33 cellular contexts compared by ENCODE assay signal in the genomic region with DNA sequence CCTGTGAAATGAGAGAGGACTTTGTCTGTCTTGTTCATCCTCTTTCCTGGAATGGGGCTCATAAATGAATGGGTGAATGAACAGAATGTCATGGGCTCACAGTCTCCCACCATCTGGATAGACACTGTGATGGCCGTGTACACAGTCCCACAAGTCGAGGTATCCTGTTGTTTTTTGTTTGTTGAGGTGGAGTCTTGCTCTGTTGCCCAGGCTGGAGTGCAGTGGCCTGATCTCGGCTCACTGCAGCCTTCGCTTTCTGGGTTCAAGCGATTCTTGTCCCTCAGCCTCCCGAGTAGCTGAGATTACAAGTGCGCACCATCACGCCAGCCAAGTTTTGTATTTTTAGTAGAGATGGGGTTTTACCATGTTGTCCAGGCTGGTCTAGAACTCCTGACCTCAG. TPM values are rescaled to one million over a fixed set of nuclear protein-coding genes. Genes with fewer than 3 reads are reported as not detected.
"Had no signal": no experiment of that assay in that cellular context is flagged by ENCODE, and none has a peak within 500 bp of the region (broad histone marks: within the 10 kb centered on the region; RNA-seq: fewer than 3 reads in every experiment).

No MANE protein-coding gene starts in this region.

- H3K27ac ChIP-seq: adrenal gland, body of pancreas, SJCRH30, SK-N-MC had no signal

- DNase-seq: activated CD4-positive, alpha-beta T cell treated with anti-CD3 and anti-CD28 coated beads for 36 hours; activated CD4-positive, alpha-beta T cell treated with anti-CD3 and anti-CD28 coated beads, Interleukin-2, amount 10 ng/mL, durations not matched to agents 7 days and 5 days; activated CD4-positive, alpha-beta T cell treated with anti-CD3 and anti-CD28 coated beads, Interleukin-2, amount 50 U/mL, for 48 hours; activated CD8-positive, alpha-beta T cell treated with anti-CD3 and anti-CD28 coated beads, Interleukin-2, amount 10 ng/mL, durations not matched to agents 7 days and 5 days; activated gamma-delta T cell; activated naive CD4-positive, alpha-beta T cell treated with anti-CD3 and anti-CD28 coated beads for 36 hours; activated T-cell treated with anti-CD3 and anti-CD28 coated beads, Interleukin-2, amount 50 U/mL, for 24 hours; adrenal gland; body of pancreas; caudate nucleus; NCI-H1092 treated with DMSO at 0.1 percent for 48 hours; NCI-H1417; NCI-H146; NCI-H187; NCI-H2029 treated with DMSO at 0.1 percent for 48 hours; NCI-H2107; NCI-H2171; NCI-H510A; NCI-H526; NCI-H748 treated with DMSO at 0.1 percent for 48 hours; OCI-M1; SHP77; SJCRH30 had no signal

- H3K36me3 Mint-ChIP-seq: activated naive CD4-positive, alpha-beta T cell treated with anti-CD3 and anti-CD28 coated beads, Interleukin-2, amount 50 U/mL, for 72 hours had no signal

- H3K4me3 Mint-ChIP-seq: activated CD4-positive, alpha-beta T cell treated with anti-CD3 and anti-CD28 coated beads for 36 hours; activated CD4-positive, alpha-beta T cell treated with anti-CD3 and anti-CD28 coated beads, Interleukin-2, amount 10 ng/mL, durations not matched to agents 7 days and 5 days; activated CD8-positive, alpha-beta T cell treated with anti-CD3 and anti-CD28 coated beads, Interleukin-2, amount 10 ng/mL, durations not matched to agents 7 days and 5 days; activated naive CD4-positive, alpha-beta T cell treated with anti-CD3 and anti-CD28 coated beads for 36 hours; activated T-cell treated with anti-CD3 and anti-CD28 coated beads, Interleukin-2, amount 50 U/mL, for 24 hours; T-helper 1 cell treated with Interleukin-12 subunit alpha and Interleukin-12 subunit beta and Interleukin-4 antibody, amounts not matched to agents 30 μg/mL and 1 μg/mL, for 36 hours; T-helper 2 cell treated with Interferon-gamma antibody and Interleukin-4, amounts not matched to agents 5 μg/mL and 100 μg/mL, for 36 hours had no signal

- H3K27ac Mint-ChIP-seq: activated CD4-positive, alpha-beta T cell treated with anti-CD3 and anti-CD28 coated beads for 36 hours; activated CD4-positive, alpha-beta T cell treated with anti-CD3 and anti-CD28 coated beads, Interleukin-2, amount 10 ng/mL, durations not matched to agents 7 days and 5 days; activated CD8-positive, alpha-beta T cell treated with anti-CD3 and anti-CD28 coated beads, Interleukin-2, amount 10 ng/mL, durations not matched to agents 7 days and 5 days; activated naive CD4-positive, alpha-beta T cell treated with anti-CD3 and anti-CD28 coated beads for 36 hours; activated naive CD4-positive, alpha-beta T cell treated with anti-CD3 and anti-CD28 coated beads, Interleukin-2, amount 50 U/mL, for 72 hours; activated T-cell treated with anti-CD3 and anti-CD28 coated beads, Interleukin-2, amount 50 U/mL, for 24 hours; activated T-helper 2 cell treated with anti-CD3 and anti-CD28 coated beads, Interferon-gamma antibody, Interleukin-2, Interleukin-4, amounts not matched to agents 10 μg/mL and 5 μg/mL and 100 μg/mL, durations not matched to agents 14 hours and 24 hours and 36 hours; T-helper 1 cell treated with Interleukin-12 subunit alpha and Interleukin-12 subunit beta and Interleukin-4 antibody, amounts not matched to agents 30 μg/mL and 1 μg/mL, for 36 hours; T-helper 2 cell treated with Interferon-gamma antibody and Interleukin-4, amounts not matched to agents 5 μg/mL and 100 μg/mL, for 36 hours had no signal

- ATAC-seq: activated CD4-positive, alpha-beta T cell treated with anti-CD3 and anti-CD28 coated beads for 36 hours; activated CD4-positive, CD25-positive, alpha-beta regulatory T cell treated with anti-CD3 and anti-CD28 coated beads, Interleukin-2, amount 50 U/mL, for 24 hours; activated CD8-positive, alpha-beta T cell treated with anti-CD3 and anti-CD28 coated beads, Interleukin-2, amount 10 ng/mL, durations not matched to agents 7 days and 5 days; activated naive CD4-positive, alpha-beta T cell treated with anti-CD3 and anti-CD28 coated beads, Interleukin-2, amount 50 U/mL, for 72 hours; body of pancreas had no signal

- H3K9me3 Mint-ChIP-seq: activated naive CD4-positive, alpha-beta T cell treated with anti-CD3 and anti-CD28 coated beads for 36 hours; activated naive CD4-positive, alpha-beta T cell treated with anti-CD3 and anti-CD28 coated beads, Interleukin-2, amount 50 U/mL, for 72 hours; T-helper 2 cell treated with Interferon-gamma antibody and Interleukin-4, amounts not matched to agents 5 μg/mL and 100 μg/mL, for 36 hours had no signal

- H3K4me1 Mint-ChIP-seq: activated CD4-positive, alpha-beta T cell treated with anti-CD3 and anti-CD28 coated beads for 36 hours; activated CD4-positive, alpha-beta T cell treated with anti-CD3 and anti-CD28 coated beads, Interleukin-2, amount 10 ng/mL, durations not matched to agents 7 days and 5 days had no signal

RNA-seq across cellular contexts. Expression of a gene that starts 16.1 kb away (rescaled TPM):
- total RNA-seq: activated CD4-positive, alpha-beta T cell treated with anti-CD3 and anti-CD28 coated beads, Interleukin-2, amount 10 ng/mL, durations not matched to agents 7 days and 5 days; activated CD8-positive, alpha-beta T cell treated with anti-CD3 and anti-CD28 coated beads, Interleukin-2, amount 10 ng/mL, durations not matched to agents 7 days and 5 days; activated naive CD4-positive, alpha-beta T cell treated with anti-CD3 and anti-CD28 coated beads for 36 hours; activated naive CD4-positive, alpha-beta T cell treated with anti-CD3 and anti-CD28 coated beads, Interleukin-2, amount 50 U/mL, for 72 hours; activated T-helper 2 cell treated with anti-CD3 and anti-CD28 coated beads, Interferon-gamma antibody, Interleukin-2, Interleukin-4, amounts not matched to agents 10 μg/mL and 5 μg/mL and 100 μg/mL, durations not matched to agents 14 hours and 24 hours and 36 hours; astrocyte; bronchial epithelial cell; M059J; SJCRH30 had no signal

RNA-seq across cellular contexts. Expression of a gene that starts 25.3 kb away (rescaled TPM):
- total RNA-seq: activated CD4-positive, alpha-beta T cell treated with anti-CD3 and anti-CD28 coated beads, Interleukin-2, amount 10 ng/mL, durations not matched to agents 7 days and 5 days; activated CD8-positive, alpha-beta T cell treated with anti-CD3 and anti-CD28 coated beads, Interleukin-2, amount 10 ng/mL, durations not matched to agents 7 days and 5 days; bronchial epithelial cell; M059J; RPMI7951 had no signal

RNA-seq across cellular contexts. Expression of a gene that starts 50.7 kb away (rescaled TPM):
- total RNA-seq: M059J had no signal

RNA-seq across cellular contexts. Expression of a gene that starts 52.0 kb away (rescaled TPM):
- total RNA-seq: SJCRH30 had no signal
